In genomic region chr7:87152897-87153641, GRCh38 we compare ENCODE assay signal across 8 cellular contexts. TPM values are rescaled to one million over a fixed set of nuclear protein-coding genes. Genes with fewer than 3 reads are reported as not detected.
DNase-seq lines count a peak whose midpoint lies in the region; ATAC-seq and TF ChIP-seq lines count a peak whose summit lies in the region.

No MANE protein-coding gene starts in this region.

- CTCF ChIA-PET in A673 (lab: Charles Lee) = no interaction called here
- CTCF ChIA-PET in Panc1 (lab: Charles Lee) = interaction anchor here (0.6 kb wide), 1 partner anchor 1172 kb away, joined by 8 read pairs; no protein-coding TSS in a partner anchor

- H3K27ac ChIP-seq in A673 (ENCODE audit: low read depth, low read length, poor library complexity, severe bottlenecking) = peak overlapping the region; percentile 99
- H3K27ac ChIP-seq in Panc1 (ENCODE audit: low read length) = peak overlapping the region; percentile 99
- H3K27ac ChIP-seq in left ventricle myocardium inferior (replicated peaks) = peak overlapping the region; percentile 98

- POLR2A ChIA-PET in A673 (lab: Charles Lee; ENCODE audit: low non-redundant PET) (interaction anchor here (0.6 to 1.2 kb wide), 4 partner anchors 30 to 180 kb away, joined by 3 to 6 read pairs (median 4); no protein-coding TSS in a partner anchor), Panc1 (lab: Charles Lee) (interaction anchor here (0.5 to 0.9 kb wide), 4 partner anchors 95 to 364 kb away, joined by 3 to 8 read pairs (median 3); no protein-coding TSS in a partner anchor)

- TF ChIP-seq CTCF in A673 (conservative IDR thresholded peaks at IDR 0.05; ENCODE audit: low read depth, low read length) (no peak), Panc1 (IDR thresholded peaks at IDR 0.05) (no peak), left ventricle myocardium inferior (IDR thresholded peaks at IDR 0.05; ENCODE audit: borderline replicate concordance) (no peak)

- no peaks in the 10 kb centered on the region for H3K27me3 ChIP-seq in A673 (replicated peaks; ENCODE audit: insufficient read depth, low read depth, low read length, poor library complexity)
- H3K27me3 ChIP-seq in Panc1 (ENCODE audit: control insufficient read depth, insufficient read depth, low read length) = no peaks in the 10 kb centered on the region
- H3K27me3 ChIP-seq in adipocyte (replicated peaks; ENCODE audit: control insufficient read depth, insufficient read depth, low read length) = no peaks in the 10 kb centered on the region
- H3K27me3 ChIP-seq in left ventricle myocardium inferior (ENCODE audit: low read depth) = no peaks in the 10 kb centered on the region

- H3K36me3 ChIP-seq in A673 (ENCODE audit: insufficient read depth, low read length, poor library complexity, severe bottlenecking) (peaks cover 11% of the 10 kb centered on the region), Panc1 (ENCODE audit: control insufficient read depth, insufficient read depth, low read length) (peaks cover 24% of the 10 kb centered on the region), adipocyte (ENCODE audit: control insufficient read depth, insufficient read depth, low read length, severe bottlenecking) (no peaks in the 10 kb centered on the region), left ventricle myocardium inferior (no peaks in the 10 kb centered on the region)

- intact Hi-C loops in A673 (cut with micrococcal nuclease; ENCODE audit: unreplicated experiment) (loop anchor here (2.0 to 5.0 kb wide), 2 partner anchors 66 to 84 kb away; partner anchors contain the start of gene TMEM243), Panc1 (cut with micrococcal nuclease; ENCODE audit: unreplicated experiment) (no loop called here), left ventricle myocardium inferior (cut with micrococcal nuclease) (no loop called here), posterior vena cava (cut with DNase I) (loop anchor here in 1 of 2 donors (5.0 kb wide), 1 partner anchor 226 kb away; no protein-coding TSS in a partner anchor)

- DNase-seq in A673 (ENCODE audit: low spot score) = peak; percentile 38
- no peak for DNase-seq in Panc1 (ENCODE audit: low read depth, low spot score)
- peak; percentile 65 for DNase-seq in adipocyte (ENCODE audit: low read depth)
- peak; percentile 23 for DNase-seq in left ventricle myocardium inferior
- DNase-seq in posterior vena cava (ENCODE audit: low spot score) = peak; percentile 75
- no peak for DNase-seq in NCI-H2029 (lab: John Stamatoyannopoulos, UW)

- H3K9me3 ChIP-seq in A673 (ENCODE audit: low read depth, low read length, poor library complexity, severe bottlenecking) = no peaks in the 10 kb centered on the region
- H3K9me3 ChIP-seq in Panc1 (ENCODE audit: control insufficient read depth, insufficient read depth, low read depth, low read length) = no peaks in the 10 kb centered on the region
- H3K9me3 ChIP-seq in adipocyte (ENCODE audit: control insufficient read depth, low read length) = no peaks in the 10 kb centered on the region
- H3K9me3 ChIP-seq in left ventricle myocardium inferior (replicated peaks) = no peaks in the 10 kb centered on the region

- BruUV-seq in A673 (replicated peaks; lab: Mats Ljungman, UMichigan) = TSS peak; percentile 62
- BruUV-seq in Panc1 (replicated peaks; lab: Mats Ljungman, UMichigan) = TSS peak; percentile 81

- peak overlapping the region; percentile 89 for H3K4me3 ChIP-seq in A673 (ENCODE audit: low read depth, low read length, poor library complexity, severe bottlenecking)
- peak overlapping the region; percentile 92 to 99 for H3K4me3 ChIP-seq in Panc1 (ENCODE audit: low read depth in 2 of 2, low read length in 2 of 2)
- peak overlapping the region; percentile 84 for H3K4me3 ChIP-seq in adipocyte (ENCODE audit: low read length)
- H3K4me3 ChIP-seq in left ventricle myocardium inferior = peak overlapping the region; percentile 81

- ATAC-seq in GM18519 (IDR thresholded peaks at IDR 0.05; ENCODE audit: low FRiP score, unreplicated experiment) = peak; percentile 12
- ATAC-seq in HG03097 (IDR thresholded peaks at IDR 0.05; ENCODE audit: low FRiP score, unreplicated experiment) = peak; percentile 19
- ATAC-seq in Panc1 = no peak

- in situ Hi-C loops in Panc1 (cut with HindIII; ENCODE audit: low pct_unique_long_range_greater_than_20kb, low sequenced_read_pairs) = no loop called here

- H3K9ac ChIP-seq in adipocyte (ENCODE audit: low read length) = peak overlapping the region; percentile 98

- H3K4me1 ChIP-seq in A673 (ENCODE audit: insufficient read depth, low read length, poor library complexity, severe bottlenecking) (peaks cover 11% of the 10 kb centered on the region), Panc1 (ENCODE audit: control insufficient read depth, insufficient read depth, low read length) (peaks cover 25% of the 10 kb centered on the region), adipocyte (ENCODE audit: control insufficient read depth, insufficient read depth, low read length) (peaks cover 44% of the 10 kb centered on the region), left ventricle myocardium inferior (peaks cover 71% of the 10 kb centered on the region)

RNA-seq across cellular contexts. Expression of gene DMTF1, which starts 0.8 kb away (rescaled TPM):
- total RNA-seq in A673 (2021) = 90.5 and 94.3 TPM in 2 replicates
- total RNA-seq in Panc1 (2021; ENCODE audit: unreplicated experiment) = 54.0 TPM
- polyA plus RNA-seq in Panc1 (2012; ENCODE audit: insufficient read length) = 33.6 TPM
- total RNA-seq in left ventricle myocardium inferior = 19.4 TPM
- total RNA-seq in posterior vena cava = 10 to 100 TPM; 57.7 to 63.6 TPM

Comparison
In these comparisons a context has a peak if more than half of its experiments do, and no peak if none do; other contexts are left out.
1. DNase-seq: peak in A673 (single experiment), adipocyte (single experiment), left ventricle myocardium inferior (single experiment) and posterior vena cava (single experiment); none in Panc1 (single experiment) and NCI-H2029 (single experiment).
2. Peak in every context shown above with its lines, with median percentiles within 50 percentile points of each other: H3K27ac ChIP-seq and H3K4me3 ChIP-seq.